ENCODE assay signal across 11 cellular contexts in the genomic region with DNA sequence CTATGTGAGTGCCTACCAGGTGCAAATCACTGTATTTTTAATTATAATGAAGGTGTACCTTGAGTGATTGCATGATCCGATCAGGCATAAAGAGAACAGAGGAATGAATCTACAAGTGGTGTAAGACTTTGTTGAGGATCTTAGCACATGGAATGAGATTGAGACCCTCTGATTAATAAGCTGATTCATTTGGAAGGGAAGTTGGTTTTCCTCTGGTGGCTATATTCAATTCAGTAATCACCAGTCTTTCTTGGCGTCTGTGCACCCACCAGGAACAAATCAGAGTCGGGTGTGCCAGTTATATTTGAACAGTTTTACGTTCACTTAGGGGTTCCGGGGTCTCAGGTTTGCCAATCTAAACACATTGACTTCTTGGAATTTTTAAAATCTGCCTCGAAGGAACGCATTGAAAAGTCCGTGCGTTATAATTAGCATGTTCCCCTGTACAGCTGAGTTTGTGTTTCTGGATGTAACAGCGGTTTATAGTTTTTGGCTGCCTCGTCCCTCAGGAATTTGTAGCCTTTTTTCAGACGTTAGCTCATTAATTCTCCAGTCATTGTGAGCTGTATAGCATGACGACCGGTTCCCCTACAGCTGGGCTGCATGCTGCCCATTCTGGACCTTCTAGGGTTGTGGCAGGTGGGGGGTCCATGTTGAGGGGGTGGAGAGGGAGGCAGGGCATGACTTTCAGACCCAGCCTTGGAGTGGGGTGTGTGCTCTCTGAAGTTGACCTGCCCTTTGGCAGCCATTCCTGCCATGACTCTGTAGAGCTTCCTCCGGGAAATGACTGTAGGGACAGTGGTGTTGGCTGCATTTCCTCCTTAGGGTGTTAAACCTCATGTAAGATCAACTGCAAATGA. TPM values are rescaled to one million over a fixed set of nuclear protein-coding genes. Genes with fewer than 3 reads are reported as not detected.
DNase-seq lines count a peak whose midpoint lies in the region; ATAC-seq and TF ChIP-seq lines count a peak whose summit lies in the region.
"Had no signal": no experiment of that assay in that cellular context is flagged by ENCODE, and none has a peak within 500 bp of the region (broad histone marks: within the 10 kb centered on the region; RNA-seq: fewer than 3 reads in every experiment).

No MANE protein-coding gene starts in this region.

- ATAC-seq in HG03342 (IDR thresholded peaks at IDR 0.05; ENCODE audit: unreplicated experiment): no peak
- ATAC-seq in GM21786 (IDR thresholded peaks at IDR 0.05; ENCODE audit: unreplicated experiment): no peak

- intact Hi-C loops in breast epithelium (cut with DNase I; ENCODE audit: low total_unique reads): no loop called here

- DNase-seq in GM04504 (ENCODE audit: low read depth) (peak; percentile 55), breast epithelium (ENCODE audit: low spot score in 2 of 2) (no peak), hepatic stellate cell (ENCODE audit: low spot score) (peak; percentile 32), GM20000 (ENCODE audit: low spot score) (no peak)
- DNase-seq in stimulated activated CD4-positive, alpha-beta T cell treated with anti-CD3 and anti-CD28 coated beads, Interleukin-1b, Interleukin-23, amount 100 ng/mL, for 48 hours: no peak
- DNase-seq: erythroblast, NCI-H345, T-helper 2 cell had no signal

- H3K9me3 ChIP-seq in breast epithelium (no peaks in the 10 kb centered on the region), skeletal muscle satellite cell (replicated peaks; ENCODE audit: low read length) (no peaks in the 10 kb centered on the region)

- H3K4me2 ChIP-seq in skeletal muscle satellite cell (ENCODE audit: low read length): peak overlapping the region; percentile 62

- H3K27me3 ChIP-seq in breast epithelium (no peaks in the 10 kb centered on the region), skeletal muscle satellite cell (ENCODE audit: control insufficient read depth, insufficient read depth, low read length) (no peaks in the 10 kb centered on the region)

- no peak overlapping the region for H3K4me3 ChIP-seq in breast epithelium
- H3K4me3 ChIP-seq in skeletal muscle satellite cell (ENCODE audit: low read length): peak overlapping the region; percentile 42

- no peaks in the 10 kb centered on the region for H3K4me1 ChIP-seq in breast epithelium
- H3K4me1 ChIP-seq in skeletal muscle satellite cell (ENCODE audit: control insufficient read depth, insufficient read depth, low read length): peaks cover 50% of the 10 kb centered on the region

- H3K36me3 ChIP-seq in breast epithelium (no peaks in the 10 kb centered on the region), skeletal muscle satellite cell (ENCODE audit: insufficient read depth, low read length) (no peaks in the 10 kb centered on the region)

- no peak for TF ChIP-seq POLR2A in breast epithelium (IDR thresholded peaks at IDR 0.05)

- peak overlapping the region; percentile 65 to 72 for H3K27ac ChIP-seq in breast epithelium

- H3K9ac ChIP-seq in skeletal muscle satellite cell (ENCODE audit: low read depth, low read length): peak overlapping the region; percentile 54

- TF ChIP-seq CTCF in breast epithelium (IDR thresholded peaks at IDR 0.05) (no peak), GM20000 (IDR thresholded peaks at IDR 0.05; ENCODE audit: extremely low read depth, missing control alignments) (no peak)

RNA-seq across cellular contexts. Expression of a gene that starts 20.3 kb away (rescaled TPM):
- total RNA-seq in breast epithelium: 10 to 100 TPM; 34.1 to 73.9 (median 63.9) TPM
- total RNA-seq in skeletal muscle satellite cell (2012; rRNA removed): 193 and 194 TPM in 2 replicates

Comparison
In these comparisons a context has a peak if more than half of its experiments do, and no peak if none do; other contexts are left out.
1. DNase-seq: peak in GM04504 (single experiment) and hepatic stellate cell (single experiment); none in breast epithelium (0 of 2), stimulated activated CD4-positive, alpha-beta T cell treated with anti-CD3 and anti-CD28 coated beads, Interleukin-1b, Interleukin-23, amount 100 ng/mL, for 48 hours (single experiment) and GM20000 (single experiment).